18 cellular contexts compared by ENCODE assay signal in the genomic region with DNA sequence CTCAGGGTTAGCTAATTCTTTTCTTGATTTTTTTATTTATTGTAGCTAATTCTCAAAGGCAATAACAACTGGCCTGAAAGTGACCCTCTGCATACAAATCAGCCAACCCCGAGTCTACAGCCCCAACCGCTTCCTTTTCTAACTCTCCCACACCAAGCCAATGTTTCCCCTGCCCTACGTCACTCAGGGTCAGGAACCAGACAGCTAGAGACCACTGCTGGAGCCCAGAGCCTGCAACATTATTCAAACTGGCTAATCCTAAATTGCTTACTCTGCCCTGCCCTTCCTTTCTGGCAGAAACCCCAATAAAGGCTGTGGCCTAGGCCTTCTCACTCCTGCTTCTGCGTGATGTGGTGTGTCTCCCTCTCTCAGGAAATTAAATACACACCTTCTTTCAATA.
DNase-seq lines count a peak whose midpoint lies in the region; FAIRE-seq and TF ChIP-seq lines count a peak whose summit lies in the region.
"Had no signal": no experiment of that assay in that cellular context is flagged by ENCODE, and none has a peak within 500 bp of the region (broad histone marks: within the 10 kb centered on the region; RNA-seq: fewer than 3 reads in every experiment).

No MANE protein-coding gene starts in this region.

- no peak overlapping the region for H3K4me3 ChIP-seq in kidney (ENCODE audit: low read length in 2 of 2)
- H3K4me3 ChIP-seq: GM12878 had no signal

- no peaks in the 10 kb centered on the region for H3K9me3 Mint-ChIP-seq in nephron progenitor cell
- H3K9me3 Mint-ChIP-seq in T-helper 2 cell treated with Interferon-gamma antibody and Interleukin-4, amounts not matched to agents 5 μg/mL and 100 μg/mL, for 36 hours, result peaks cover 8% of the 10 kb centered on the region
- H3K9me3 Mint-ChIP-seq in activated CD4-positive, alpha-beta memory T cell treated with anti-CD3 and anti-CD28 coated beads for 36 hours, result no peaks in the 10 kb centered on the region
- H3K9me3 Mint-ChIP-seq: H9 had no signal

- H3K4me1 Mint-ChIP-seq in nephron progenitor cell, result peaks cover 19% of the 10 kb centered on the region
- no peaks in the 10 kb centered on the region for H3K4me1 Mint-ChIP-seq in T-helper 2 cell treated with Interferon-gamma antibody and Interleukin-4, amounts not matched to agents 5 μg/mL and 100 μg/mL, for 36 hours (ENCODE audit: low read depth)
- no peaks in the 10 kb centered on the region for H3K4me1 Mint-ChIP-seq in activated CD4-positive, alpha-beta memory T cell treated with anti-CD3 and anti-CD28 coated beads for 36 hours (ENCODE audit: low read depth)

- no peak for TF ChIP-seq CTCF in kidney (IDR thresholded peaks at IDR 0.05; ENCODE audit: borderline replicate concordance, extremely low read depth, insufficient read depth)
- no peak for TF ChIP-seq CTCF in nephron progenitor cell (IDR thresholded peaks at IDR 0.05)

- no peak overlapping the region for H3K9ac ChIP-seq in kidney (ENCODE audit: low read length in 2 of 2)

- H3K36me3 ChIP-seq in kidney (ENCODE audit: control insufficient read depth in 1 of 2, insufficient read depth in 2 of 2, low read length in 2 of 2), result no peaks in the 10 kb centered on the region
- H3K36me3 ChIP-seq: BE2C had no signal

- CTCF ChIA-PET in activated CD4-positive, alpha-beta memory T cell treated with anti-CD3 and anti-CD28 coated beads for 36 hours (lab: Charles Lee), result no interaction called here

- FAIRE-seq in HTR-8/SVneo (lab: Jason Lieb, UNC) (peak; percentile 9), kidney (lab: Jason Lieb, UNC) (no peak)
- FAIRE-seq: GM12878 had no signal

- H3K27ac Mint-ChIP-seq in nephron progenitor cell, result peak overlapping the region; percentile 82
- H3K27ac Mint-ChIP-seq in T-helper 2 cell treated with Interferon-gamma antibody and Interleukin-4, amounts not matched to agents 5 μg/mL and 100 μg/mL, for 36 hours, result no peak overlapping the region
- no peak overlapping the region for H3K27ac Mint-ChIP-seq in activated CD4-positive, alpha-beta memory T cell treated with anti-CD3 and anti-CD28 coated beads for 36 hours
- H3K27ac Mint-ChIP-seq: HFFc6 had no signal

- H3K36me3 Mint-ChIP-seq in nephron progenitor cell (ENCODE audit: low read depth), result no peaks in the 10 kb centered on the region
- H3K36me3 Mint-ChIP-seq in T-helper 2 cell treated with Interferon-gamma antibody and Interleukin-4, amounts not matched to agents 5 μg/mL and 100 μg/mL, for 36 hours (ENCODE audit: low read depth), result no peaks in the 10 kb centered on the region
- no peaks in the 10 kb centered on the region for H3K36me3 Mint-ChIP-seq in activated CD4-positive, alpha-beta memory T cell treated with anti-CD3 and anti-CD28 coated beads for 36 hours

- H3K4me1 ChIP-seq in kidney (ENCODE audit: control insufficient read depth in 1 of 2, insufficient read depth in 1 of 2, low read depth in 1 of 2, low read length in 2 of 2), result no peaks in the 10 kb centered on the region
- H3K4me1 ChIP-seq: BE2C had no signal

- peaks cover 6% of the 10 kb centered on the region for H3K27me3 Mint-ChIP-seq in nephron progenitor cell (ENCODE audit: low read depth, poor library complexity)
- H3K27me3 Mint-ChIP-seq in T-helper 2 cell treated with Interferon-gamma antibody and Interleukin-4, amounts not matched to agents 5 μg/mL and 100 μg/mL, for 36 hours (ENCODE audit: low read depth), result no peaks in the 10 kb centered on the region
- no peaks in the 10 kb centered on the region for H3K27me3 Mint-ChIP-seq in activated CD4-positive, alpha-beta memory T cell treated with anti-CD3 and anti-CD28 coated beads for 36 hours

- POLR2A ChIA-PET in activated CD4-positive, alpha-beta memory T cell treated with anti-CD3 and anti-CD28 coated beads for 36 hours (lab: Charles Lee), result no interaction called here

- no peak overlapping the region for H3K27ac ChIP-seq in kidney (ENCODE audit: low read depth in 2 of 2, low read length in 2 of 2)

- DNase-seq in Daoy (ENCODE audit: low read depth) (peak; percentile 5), HTR-8/SVneo (ENCODE audit: insufficient read length, low spot score) (no peak), kidney (peak; percentile 73), nephron progenitor cell (peak; percentile 4), COR-L47 (lab: John Stamatoyannopoulos, UW) (no peak)
- no peak for DNase-seq in T-helper 2 cell treated with Interferon-gamma antibody and Interleukin-4, amounts not matched to agents 5 μg/mL and 100 μg/mL, for 36 hours (ENCODE audit: low spot score)
- no peak for DNase-seq in activated CD4-positive, alpha-beta memory T cell treated with anti-CD3 and anti-CD28 coated beads for 36 hours
- DNase-seq: BE2C, DMS79, H9, HFFc6, KG1, NCI-H1092 treated with DMSO at 0.1 percent for 48 hours, NCI-H146, NCI-H2029, NCI-H2227 treated with DMSO at 0.1 percent for 48 hours, NCI-H510A had no signal

- H3K4me3 Mint-ChIP-seq in nephron progenitor cell, result no peak overlapping the region
- H3K4me3 Mint-ChIP-seq in T-helper 2 cell treated with Interferon-gamma antibody and Interleukin-4, amounts not matched to agents 5 μg/mL and 100 μg/mL, for 36 hours, result no peak overlapping the region
- H3K4me3 Mint-ChIP-seq in activated CD4-positive, alpha-beta memory T cell treated with anti-CD3 and anti-CD28 coated beads for 36 hours, result no peak overlapping the region
- H3K4me3 Mint-ChIP-seq: H9, HFFc6 had no signal

- no peaks in the 10 kb centered on the region for H3K9me3 ChIP-seq in kidney (ENCODE audit: control insufficient read depth in 1 of 2, low read length in 2 of 2)
- H3K9me3 ChIP-seq: BE2C had no signal

- intact Hi-C loops in kidney (cut with DNase I), result no loop called here
- intact Hi-C loops in activated CD4-positive, alpha-beta memory T cell treated with anti-CD3 and anti-CD28 coated beads for 36 hours (cut with micrococcal nuclease), result no loop called here

Comparison
In these comparisons a context has a peak if more than half of its experiments do, and no peak if none do; other contexts are left out.
1. DNase-seq: peak in Daoy (single experiment), kidney (single experiment) and nephron progenitor cell (single experiment); none in HTR-8/SVneo (single experiment), T-helper 2 cell treated with Interferon-gamma antibody and Interleukin-4, amounts not matched to agents 5 μg/mL and 100 μg/mL, for 36 hours (single experiment), COR-L47 (single experiment) and activated CD4-positive, alpha-beta memory T cell treated with anti-CD3 and anti-CD28 coated beads for 36 hours (single experiment).